In the genomic region with DNA sequence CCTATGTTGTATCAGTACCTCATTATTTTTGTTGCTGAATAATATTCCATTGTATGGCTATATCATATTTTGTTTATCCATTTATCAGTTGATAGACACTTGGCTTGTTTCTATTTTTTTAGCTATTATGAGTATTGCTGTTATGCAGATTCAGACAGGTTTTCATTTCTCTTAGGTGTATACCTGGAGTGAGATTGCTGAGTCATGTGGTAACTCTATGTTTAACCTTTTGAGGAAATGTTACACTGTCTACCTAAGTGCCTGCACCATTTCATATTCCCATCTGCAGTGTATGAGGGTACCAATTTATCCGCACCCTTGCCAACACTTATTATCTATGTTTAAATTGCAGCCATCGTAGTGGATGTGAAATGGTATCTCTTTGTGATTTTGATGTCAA, we compare ENCODE assay signal across 21 cellular contexts. TPM values are rescaled to one million over a fixed set of nuclear protein-coding genes. Genes with fewer than 3 reads are reported as not detected.
"Had no signal": no experiment of that assay in that cellular context is flagged by ENCODE, and none has a peak within 500 bp of the region (broad histone marks: within the 10 kb centered on the region; RNA-seq: fewer than 3 reads in every experiment).

No MANE protein-coding gene starts in this region.

- DNase-seq: activated CD4-positive, alpha-beta T cell treated with anti-CD3 and anti-CD28 coated beads for 1 hour; activated CD4-positive, alpha-beta T cell treated with anti-CD3 and anti-CD28 coated beads, Interleukin-2, amount 10 ng/mL, durations not matched to agents 7 days and 5 days; activated CD8-positive, alpha-beta T cell treated with anti-CD3 and anti-CD28 coated beads for 36 hours; activated naive CD4-positive, alpha-beta T cell; activated T-cell treated with anti-CD3 and anti-CD28 coated beads, Interleukin-2, amount 50 U/mL, for 72 hours; dorsolateral prefrontal cortex; effector memory CD4-positive, alpha-beta T cell; foreskin fibroblast; naive thymus-derived CD8-positive, alpha-beta T cell; nucleus accumbens; pancreas; psoas muscle; spleen; stimulated activated naive CD4-positive, alpha-beta T cell; T-helper 2 cell; tibial artery; upper lobe of right lung had no signal

- FAIRE-seq: pancreas had no signal

- H3K36me3 ChIP-seq: pancreas, spleen, suprapubic skin, tibial artery, upper lobe of right lung had no signal

- H3K27ac ChIP-seq: coronary artery, dorsolateral prefrontal cortex, psoas muscle, spleen, suprapubic skin, tibial artery, upper lobe of right lung had no signal

- ATAC-seq: activated CD8-positive, alpha-beta T cell treated with anti-CD3 and anti-CD28 coated beads for 36 hours; activated naive CD4-positive, alpha-beta T cell treated with anti-CD3 and anti-CD28 coated beads, Interleukin-2, amount 50 U/mL, for 72 hours; activated T-cell treated with anti-CD3 and anti-CD28 coated beads, Interleukin-2, amount 50 U/mL, for 72 hours; naive thymus-derived CD8-positive, alpha-beta T cell; psoas muscle; upper lobe of right lung; WTC11 had no signal

- H3K9me3 ChIP-seq: pancreas, psoas muscle, spleen, suprapubic skin, tibial artery, upper lobe of right lung had no signal

- H3K27me3 ChIP-seq: dorsolateral prefrontal cortex, pancreas, suprapubic skin, tibial artery, upper lobe of right lung had no signal

- H3K4me3 ChIP-seq: coronary artery, pancreas, psoas muscle, spleen, suprapubic skin, tibial artery, upper lobe of right lung had no signal

RNA-seq across cellular contexts. Expression of a gene that starts 43.0 kb away (rescaled TPM):
- polyA plus RNA-seq: naive thymus-derived CD8-positive, alpha-beta T cell had no signal
